Comparison of ENCODE assay signal across 12 cellular contexts in genomic region chr6:30211306-30211705, GRCh38. TPM values are rescaled to one million over a fixed set of nuclear protein-coding genes. Genes with fewer than 3 reads are reported as not detected.
DNase-seq lines count a peak whose midpoint lies in the region; ATAC-seq, FAIRE-seq and TF ChIP-seq lines count a peak whose summit lies in the region.
"Had no signal": no experiment of that assay in that cellular context is flagged by ENCODE, and none has a peak within 500 bp of the region (broad histone marks: within the 10 kb centered on the region; RNA-seq: fewer than 3 reads in every experiment).

No MANE protein-coding gene starts in this region.

- H3K27me3 Mint-ChIP-seq in activated CD4-positive, alpha-beta T cell treated with anti-CD3 and anti-CD28 coated beads, Interleukin-2, amount 10 ng/mL, durations not matched to agents 7 days and 5 days, result no peaks in the 10 kb centered on the region
- peaks cover 4% of the 10 kb centered on the region for H3K27me3 Mint-ChIP-seq in glutamatergic neuron (ENCODE audit: unreplicated experiment)
- no peaks in the 10 kb centered on the region for H3K27me3 Mint-ChIP-seq in stimulated activated memory B cell treated with anti-CD40 and anti-IgM and Interleukin-4, amounts not matched to agents 10 μg/mL and 1 μg/mL and 100 μg/mL, for 72 hours

- peaks cover 66% of the 10 kb centered on the region for H3K4me1 Mint-ChIP-seq in activated CD4-positive, alpha-beta T cell treated with anti-CD3 and anti-CD28 coated beads, Interleukin-2, amount 10 ng/mL, durations not matched to agents 7 days and 5 days
- H3K4me1 Mint-ChIP-seq in glutamatergic neuron (ENCODE audit: low read depth, unreplicated experiment), result peaks cover 60% of the 10 kb centered on the region
- H3K4me1 Mint-ChIP-seq in stimulated activated memory B cell treated with anti-CD40 and anti-IgM and Interleukin-4, amounts not matched to agents 10 μg/mL and 1 μg/mL and 100 μg/mL, for 72 hours, result peaks cover 82% of the 10 kb centered on the region

- H3K36me3 Mint-ChIP-seq in activated CD4-positive, alpha-beta T cell treated with anti-CD3 and anti-CD28 coated beads, Interleukin-2, amount 10 ng/mL, durations not matched to agents 7 days and 5 days (ENCODE audit: low read depth), result peaks cover 26% of the 10 kb centered on the region
- no peaks in the 10 kb centered on the region for H3K36me3 Mint-ChIP-seq in glutamatergic neuron (ENCODE audit: unreplicated experiment)
- peaks cover 25% of the 10 kb centered on the region for H3K36me3 Mint-ChIP-seq in stimulated activated memory B cell treated with anti-CD40 and anti-IgM and Interleukin-4, amounts not matched to agents 10 μg/mL and 1 μg/mL and 100 μg/mL, for 72 hours

- DNase-seq in activated CD4-positive, alpha-beta T cell treated with anti-CD3 and anti-CD28 coated beads, Interleukin-2, amount 10 ng/mL, durations not matched to agents 7 days and 5 days, result no peak
- no peak for DNase-seq in activated CD4-positive, alpha-beta T cell treated with anti-CD3 and anti-CD28 coated beads, Interleukin-2, amount 50 U/mL, for 1 hour
- DNase-seq in glutamatergic neuron, result no peak
- no peak for DNase-seq in small intestine
- DNase-seq in NCI-H526 treated with DMSO at 0.1 percent for 48 hours (lab: John Stamatoyannopoulos, UW), result no peak
- no peak for DNase-seq in mucosa of gallbladder (ENCODE audit: low spot score)
- DNase-seq: NCI-H2081 treated with DMSO at 0.1 percent for 48 hours, testis had no signal

- no peaks in the 10 kb centered on the region for H3K9me3 Mint-ChIP-seq in activated CD4-positive, alpha-beta T cell treated with anti-CD3 and anti-CD28 coated beads, Interleukin-2, amount 10 ng/mL, durations not matched to agents 7 days and 5 days
- peaks cover 18% of the 10 kb centered on the region for H3K9me3 Mint-ChIP-seq in glutamatergic neuron (ENCODE audit: unreplicated experiment)
- H3K9me3 Mint-ChIP-seq in stimulated activated memory B cell treated with anti-CD40 and anti-IgM and Interleukin-4, amounts not matched to agents 10 μg/mL and 1 μg/mL and 100 μg/mL, for 72 hours, result no peaks in the 10 kb centered on the region

- ATAC-seq in stimulated activated memory B cell treated with anti-CD40 and anti-IgM and Interleukin-4, amounts not matched to agents 10 μg/mL and 1 μg/mL and 100 μg/mL, for 72 hours, result no peak

- peak overlapping the region; percentile 97 for H3K4me3 Mint-ChIP-seq in activated CD4-positive, alpha-beta T cell treated with anti-CD3 and anti-CD28 coated beads, Interleukin-2, amount 10 ng/mL, durations not matched to agents 7 days and 5 days
- peak overlapping the region; percentile 93 for H3K4me3 Mint-ChIP-seq in glutamatergic neuron (ENCODE audit: unreplicated experiment)
- H3K4me3 Mint-ChIP-seq in stimulated activated memory B cell treated with anti-CD40 and anti-IgM and Interleukin-4, amounts not matched to agents 10 μg/mL and 1 μg/mL and 100 μg/mL, for 72 hours, result peak overlapping the region; percentile 89

- peaks cover 15 to 28% of the 10 kb centered on the region in 2 donors for H3K4me1 ChIP-seq in small intestine (ENCODE audit: control insufficient read depth in 2 of 2, insufficient read depth in 1 of 2, low read depth in 1 of 2, low read length in 1 of 2)

- WGBS in small intestine, 3 donors, result 12 to 30% (median 22%) methylated on average over 2 of the region's 2 CpGs

- no peaks in the 10 kb centered on the region for H3K9me3 ChIP-seq in small intestine (ENCODE audit: control insufficient read depth, low read depth)
- H3K9me3 ChIP-seq: testis had no signal

- H3K27ac ChIP-seq in VCaP (peak overlapping the region; percentile 93), small intestine (ENCODE audit: low read depth in 1 of 2, low read length in 1 of 2) (no peak overlapping the region)

- TF ChIP-seq CTCF in VCaP (conservative IDR thresholded peaks at IDR 0.05) (no peak), glutamatergic neuron (IDR thresholded peaks at IDR 0.05; ENCODE audit: partially characterized antibody, unreplicated experiment) (no peak)

- H3K36me3 ChIP-seq in small intestine (ENCODE audit: control insufficient read depth in 2 of 2, insufficient read depth in 2 of 2, low read length in 2 of 2), result no peaks in the 10 kb centered on the region

- peak overlapping the region in 1 of 2 donors; percentile 89 for H3K4me3 ChIP-seq in small intestine (ENCODE audit: low read depth in 1 of 2, low read length in 2 of 2)

- POLR2A ChIA-PET in activated CD4-positive, alpha-beta T cell treated with anti-CD3 and anti-CD28 coated beads, Interleukin-2, amount 10 ng/mL, durations not matched to agents 7 days and 5 days (lab: Charles Lee), result no interaction called here

- FAIRE-seq in small intestine (lab: Jason Lieb, UNC), result no peak

- CTCF ChIA-PET in activated CD4-positive, alpha-beta T cell treated with anti-CD3 and anti-CD28 coated beads, Interleukin-2, amount 10 ng/mL, durations not matched to agents 7 days and 5 days (lab: Charles Lee), result interaction anchor here (0.6 kb wide), 1 partner anchor 57 kb away, joined by 3 read pairs; no protein-coding TSS in a partner anchor

- H3K27ac Mint-ChIP-seq in activated CD4-positive, alpha-beta T cell treated with anti-CD3 and anti-CD28 coated beads, Interleukin-2, amount 10 ng/mL, durations not matched to agents 7 days and 5 days, result no peak overlapping the region
- H3K27ac Mint-ChIP-seq in glutamatergic neuron (ENCODE audit: unreplicated experiment), result peak overlapping the region; percentile 56
- peak overlapping the region; percentile 97 for H3K27ac Mint-ChIP-seq in stimulated activated memory B cell treated with anti-CD40 and anti-IgM and Interleukin-4, amounts not matched to agents 10 μg/mL and 1 μg/mL and 100 μg/mL, for 72 hours

- no peaks in the 10 kb centered on the region for H3K27me3 ChIP-seq in small intestine (ENCODE audit: control insufficient read depth in 2 of 2, insufficient read depth in 2 of 2, low read length in 2 of 2)
- H3K27me3 ChIP-seq: testis had no signal

RNA-seq across cellular contexts. Expression of gene TRIM26, which starts 1.9 kb away (rescaled TPM):
- total RNA-seq in activated CD4-positive, alpha-beta T cell treated with anti-CD3 and anti-CD28 coated beads, Interleukin-2, amount 10 ng/mL, durations not matched to agents 7 days and 5 days, result 10 to 100 TPM; 84.6 to 88.3 TPM
- total RNA-seq in glutamatergic neuron (ENCODE audit: unreplicated experiment) (58.5 TPM), mucosa of gallbladder (72.4 TPM)
- 10 to 100 TPM; 47.7 to 55.9 (median 49.6) TPM for polyA plus RNA-seq in small intestine

RNA-seq across cellular contexts. Expression of gene TRIM15, which starts 48.0 kb away (rescaled TPM):
- total RNA-seq in activated CD4-positive, alpha-beta T cell treated with anti-CD3 and anti-CD28 coated beads, Interleukin-2, amount 10 ng/mL, durations not matched to agents 7 days and 5 days, result not detected
- total RNA-seq in glutamatergic neuron (ENCODE audit: unreplicated experiment), result not detected
- 100 to 1,000 TPM in 1 of 3 donors, 10 to 100 TPM in 2; 26.1 to 122 (median 83.6) TPM for polyA plus RNA-seq in small intestine
- total RNA-seq in mucosa of gallbladder, result 19.6 TPM
- total RNA-seq: cardiac septum, RPMI7951 had no signal

RNA-seq across cellular contexts. Expression of gene TRIM10, which starts 50.3 kb away (rescaled TPM):
- not detected for total RNA-seq in activated CD4-positive, alpha-beta T cell treated with anti-CD3 and anti-CD28 coated beads, Interleukin-2, amount 10 ng/mL, durations not matched to agents 7 days and 5 days
- total RNA-seq in glutamatergic neuron (ENCODE audit: unreplicated experiment) (not detected), mucosa of gallbladder (5.4 TPM)
- polyA plus RNA-seq in small intestine, result 1 to 10 TPM; 1.4 to 5.4 (median 5.4) TPM
- total RNA-seq: RPMI7951 had no signal

Comparison
In these comparisons a context has a peak if more than half of its experiments do, and no peak if none do; other contexts are left out.
1. RNA of gene TRIM15, which starts 48.0 kb away (total RNA-seq): 19.6 TPM in mucosa of gallbladder (single experiment); not detected in activated CD4-positive, alpha-beta T cell treated with anti-CD3 and anti-CD28 coated beads, Interleukin-2, amount 10 ng/mL, durations not matched to agents 7 days and 5 days and not detected in glutamatergic neuron (single experiment); every median in the first group is over 10 times any median in the second.
2. Peak in every context shown above with its lines, with median percentiles within 50 percentile points of each other: H3K4me3 Mint-ChIP-seq.